ENCODE assay signal across 2 cellular contexts in the genomic region with DNA sequence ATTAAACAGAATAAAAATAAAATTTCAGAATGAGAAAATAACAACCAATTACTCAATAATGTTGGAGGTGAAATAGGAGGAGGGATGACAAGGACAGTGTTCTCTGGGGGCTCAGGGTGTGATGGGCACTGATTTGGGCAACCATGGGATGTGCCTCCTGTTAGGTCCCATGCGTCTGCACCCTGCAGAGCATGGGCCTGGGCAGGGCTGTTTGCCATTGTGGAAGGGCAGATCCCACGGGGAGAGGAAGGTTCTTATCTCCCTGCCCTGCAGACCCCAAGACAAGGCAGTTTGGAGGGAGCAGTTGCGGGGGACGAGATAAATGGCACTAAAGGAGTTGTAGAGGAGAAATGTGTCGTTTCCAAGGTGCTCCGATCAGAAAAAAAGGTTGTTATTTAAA.
TF ChIP-seq lines count a peak whose summit lies in the region.

No MANE protein-coding gene starts in this region.

TF ChIP-seq in SK-N-SH, 30 proteins besides CTCF, POLR2A, EP300 and RAD21 (continued from another document):
- TF ChIP-seq REST (IDR thresholded peaks at IDR 0.05; ENCODE audit: low read depth, low read length), result no peak
- no peak for TF ChIP-seq ZBTB33 (IDR thresholded peaks at IDR 0.05; ENCODE audit: borderline replicate concordance, low read depth)
- TF ChIP-seq JUND (IDR thresholded peaks at IDR 0.05), result no peak
- no peak for TF ChIP-seq SMC3 (IDR thresholded peaks at IDR 0.05; ENCODE audit: low read depth, low read length)
- TF ChIP-seq TAF1 (IDR thresholded peaks at IDR 0.05; ENCODE audit: borderline replicate concordance, low read depth, low read length), result no peak
- no peak for TF ChIP-seq FOXM1 (IDR thresholded peaks at IDR 0.05; ENCODE audit: low read depth)
- TF ChIP-seq RCOR1 (IDR thresholded peaks at IDR 0.05; ENCODE audit: low read length), result no peak
- TF ChIP-seq, protein P1, sequence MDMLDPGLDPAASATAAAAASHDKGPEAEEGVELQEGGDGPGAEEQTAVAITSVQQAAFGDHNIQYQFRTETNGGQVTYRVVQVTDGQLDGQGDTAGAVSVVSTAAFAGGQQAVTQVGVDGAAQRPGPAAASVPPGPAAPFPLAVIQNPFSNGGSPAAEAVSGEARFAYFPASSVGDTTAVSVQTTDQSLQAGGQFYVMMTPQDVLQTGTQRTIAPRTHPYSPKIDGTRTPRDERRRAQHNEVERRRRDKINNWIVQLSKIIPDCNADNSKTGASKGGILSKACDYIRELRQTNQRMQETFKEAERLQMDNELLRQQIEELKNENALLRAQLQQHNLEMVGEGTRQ (IDR thresholded peaks at IDR 0.05; ENCODE audit: borderline replicate concordance, low read depth, low read length), result no peak
- no peak for TF ChIP-seq SIN3A (IDR thresholded peaks at IDR 0.05; ENCODE audit: borderline replicate concordance, low read depth, low read length)
- TF ChIP-seq TEAD4 (IDR thresholded peaks at IDR 0.05; ENCODE audit: borderline replicate concordance, insufficient read depth), result no peak
- TF ChIP-seq RXRA (IDR thresholded peaks at IDR 0.05; ENCODE audit: borderline replicate concordance, low read depth), result no peak
TF ChIP-seq in SK-N-SH: peak in this region for 0.

TF ChIP-seq in SK-N-SH treated with all-trans-retinoic acid at 6 μM for 48 hours, 23 proteins besides CTCF, POLR2A, EP300 and RAD21 (continued from another document):
- TF ChIP-seq, protein P2, sequence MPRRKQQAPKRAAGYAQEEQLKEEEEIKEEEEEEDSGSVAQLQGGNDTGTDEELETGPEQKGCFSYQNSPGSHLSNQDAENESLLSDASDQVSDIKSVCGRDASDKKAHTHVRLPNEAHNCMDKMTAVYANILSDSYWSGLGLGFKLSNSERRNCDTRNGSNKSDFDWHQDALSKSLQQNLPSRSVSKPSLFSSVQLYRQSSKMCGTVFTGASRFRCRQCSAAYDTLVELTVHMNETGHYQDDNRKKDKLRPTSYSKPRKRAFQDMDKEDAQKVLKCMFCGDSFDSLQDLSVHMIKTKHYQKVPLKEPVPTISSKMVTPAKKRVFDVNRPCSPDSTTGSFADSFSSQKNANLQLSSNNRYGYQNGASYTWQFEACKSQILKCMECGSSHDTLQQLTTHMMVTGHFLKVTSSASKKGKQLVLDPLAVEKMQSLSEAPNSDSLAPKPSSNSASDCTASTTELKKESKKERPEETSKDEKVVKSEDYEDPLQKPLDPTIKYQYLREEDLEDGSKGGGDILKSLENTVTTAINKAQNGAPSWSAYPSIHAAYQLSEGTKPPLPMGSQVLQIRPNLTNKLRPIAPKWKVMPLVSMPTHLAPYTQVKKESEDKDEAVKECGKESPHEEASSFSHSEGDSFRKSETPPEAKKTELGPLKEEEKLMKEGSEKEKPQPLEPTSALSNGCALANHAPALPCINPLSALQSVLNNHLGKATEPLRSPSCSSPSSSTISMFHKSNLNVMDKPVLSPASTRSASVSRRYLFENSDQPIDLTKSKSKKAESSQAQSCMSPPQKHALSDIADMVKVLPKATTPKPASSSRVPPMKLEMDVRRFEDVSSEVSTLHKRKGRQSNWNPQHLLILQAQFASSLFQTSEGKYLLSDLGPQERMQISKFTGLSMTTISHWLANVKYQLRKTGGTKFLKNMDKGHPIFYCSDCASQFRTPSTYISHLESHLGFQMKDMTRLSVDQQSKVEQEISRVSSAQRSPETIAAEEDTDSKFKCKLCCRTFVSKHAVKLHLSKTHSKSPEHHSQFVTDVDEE (CRISPR knock-in tag; IDR thresholded peaks at IDR 0.05), result no peak
